ENCODE assay signal across 8 cellular contexts in genomic region chr11:65479184-65480145, GRCh38. TPM values are rescaled to one million over a fixed set of nuclear protein-coding genes. Genes with fewer than 3 reads are reported as not detected.
DNase-seq lines count a peak whose midpoint lies in the region; ATAC-seq lines count a peak whose summit lies in the region.

No MANE protein-coding gene starts in this region.

- peak; percentile 66 for ATAC-seq in Right ventricle myocardium inferior

- peak overlapping the region; percentile 21; the same call in 1 of the 2 replicates for H3K27ac ChIP-seq in SK-N-MC

- no peak overlapping the region for H3K4me3 ChIP-seq in SK-N-MC

- no peaks in the 10 kb centered on the region for H3K9me3 ChIP-seq in SK-N-MC (ENCODE audit: low read depth, low read length)

- no peaks in the 10 kb centered on the region for H3K36me3 ChIP-seq in SK-N-MC (ENCODE audit: insufficient read depth, low read length)

- DNase-seq in Right ventricle myocardium inferior (ENCODE audit: missing footprints) (no peak), cardiac septum (ENCODE audit: low spot score) (no peak), SK-N-MC (ENCODE audit: low read depth, low spot score) (no peak), fibroblast of peridontal ligament (ENCODE audit: extremely low read depth) (peak; percentile 92), occipital lobe (lab: John Stamatoyannopoulos, UW) (peak; percentile 48), KG1 (lab: John Stamatoyannopoulos, UW) (no peak), AML-193 (lab: John Stamatoyannopoulos, UW) (no peak)
- DNase-seq in activated CD4-positive, CD25-positive, alpha-beta regulatory T cell (lab: John Stamatoyannopoulos, UW), result no peak

- intact Hi-C loops in Right ventricle myocardium inferior (cut with DNase I) (no loop called here), cardiac septum (cut with DNase I) (no loop called here)

- no peak overlapping the region for H3K9ac ChIP-seq in SK-N-MC (ENCODE audit: insufficient read length)

RNA-seq across cellular contexts. Expression of gene MALAT1, which starts 19.4 kb away (rescaled TPM):
- 5,781 TPM for total RNA-seq in Right ventricle myocardium inferior
- 9,850 TPM for total RNA-seq in cardiac septum
- total RNA-seq in occipital lobe, result 11,800 TPM

RNA-seq across cellular contexts. Expression of gene SCYL1, which starts 45.4 kb away (rescaled TPM):
- 55.6 TPM for total RNA-seq in Right ventricle myocardium inferior
- total RNA-seq in cardiac septum, result 60.2 TPM
- 34.2 TPM for total RNA-seq in occipital lobe

RNA-seq across cellular contexts. Expression of gene NEAT1, which starts 56.9 kb away (rescaled TPM):
- total RNA-seq in Right ventricle myocardium inferior, result 457 TPM
- total RNA-seq in cardiac septum, result 668 TPM
- total RNA-seq in occipital lobe, result 3.6 TPM

Comparison
In these comparisons a context has a peak if more than half of its experiments do, and no peak if none do; other contexts are left out.
1. DNase-seq: peak in fibroblast of peridontal ligament (single experiment) and occipital lobe (single experiment); none in Right ventricle myocardium inferior (single experiment), cardiac septum (single experiment), SK-N-MC (single experiment), activated CD4-positive, CD25-positive, alpha-beta regulatory T cell (0 of 4), KG1 (single experiment) and AML-193 (0 of 2).
2. RNA of gene NEAT1, which starts 56.9 kb away (total RNA-seq): 668 TPM in cardiac septum (single experiment) and 457 TPM in Right ventricle myocardium inferior (single experiment); 3.6 TPM in occipital lobe (single experiment); every median in the first group is over 10 times any median in the second.